In genomic region chr3:156837130-156837529, GRCh38 we compare ENCODE assay signal across 27 cellular contexts. TPM values are rescaled to one million over a fixed set of nuclear protein-coding genes. Genes with fewer than 3 reads are reported as not detected.
DNase-seq lines count a peak whose midpoint lies in the region; ATAC-seq, FAIRE-seq and TF ChIP-seq lines count a peak whose summit lies in the region.
"Had no signal": no experiment of that assay in that cellular context is flagged by ENCODE, and none has a peak within 500 bp of the region (broad histone marks: within the 10 kb centered on the region; RNA-seq: fewer than 3 reads in every experiment).

No MANE protein-coding gene starts in this region.

- TF ChIP-seq POLR2A in HCT116 (IDR thresholded peaks at IDR 0.05; ENCODE audit: borderline replicate concordance, extremely low read depth, insufficient read depth, insufficient read length), result no peak

- RAD21 ChIA-PET in HCT116 (lab: Charles Lee; ENCODE audit: low non-redundant PET in 1 of 2, low total read pairs in 2 of 2, uncharacterized antibody in 2 of 2, unreplicated experiment in 2 of 2), result no interaction called here

- H3K9me2 ChIP-seq in HCT116 (ENCODE audit: insufficient read depth), result no peaks in the 10 kb centered on the region

- peaks cover 1% of the 10 kb centered on the region for H3K27me3 Mint-ChIP-seq in astrocyte (ENCODE audit: low read depth, unreplicated experiment)
- H3K27me3 Mint-ChIP-seq in progenitor cell of endocrine pancreas, result no peaks in the 10 kb centered on the region

- BruUV-seq in A673 (replicated peaks; lab: Mats Ljungman, UMichigan) (no TSS peak), HCT116 (replicated peaks; lab: Mats Ljungman, UMichigan) (no TSS peak)

- no peaks in the 10 kb centered on the region for H3K27me3 ChIP-seq in A673 (replicated peaks; ENCODE audit: insufficient read depth, low read depth, low read length, poor library complexity)
- H3K27me3 ChIP-seq in HCT116 (ENCODE audit: insufficient read depth, low read length), result no peaks in the 10 kb centered on the region
- no peaks in the 10 kb centered on the region for H3K27me3 ChIP-seq in astrocyte (ENCODE audit: insufficient read depth, low read length)
- no peaks in the 10 kb centered on the region for H3K27me3 ChIP-seq in keratinocyte (ENCODE audit: control insufficient read depth, extremely low read depth, insufficient read depth, low read length)
- H3K27me3 ChIP-seq: upper lobe of right lung had no signal

- H2AFZ ChIP-seq in HCT116 (ENCODE audit: low read depth, low read length, poor library complexity, severe bottlenecking) (no peak overlapping the region), astrocyte (ENCODE audit: low read depth, low read length) (no peak overlapping the region), keratinocyte (ENCODE audit: control insufficient read depth, low read length) (no peak overlapping the region)

- no peak overlapping the region for H3K9ac ChIP-seq in HCT116 (ENCODE audit: low read length)
- H3K9ac ChIP-seq in astrocyte (ENCODE audit: low read length), result no peak overlapping the region
- H3K9ac ChIP-seq in keratinocyte (ENCODE audit: control insufficient read depth, extremely low read depth, insufficient read depth, low read length), result no peak overlapping the region

- CTCF ChIA-PET in A673 (lab: Charles Lee), result no interaction called here
- CTCF ChIA-PET in HCT116 (lab: Charles Lee), result no interaction called here

- H3K9me3 ChIP-seq in A673 (ENCODE audit: low read depth, low read length, poor library complexity, severe bottlenecking), result no peaks in the 10 kb centered on the region
- no peaks in the 10 kb centered on the region for H3K9me3 ChIP-seq in HCT116 (ENCODE audit: control insufficient read depth in 1 of 2, insufficient read depth in 1 of 2, low read depth in 1 of 2, low read length in 2 of 2)
- no peaks in the 10 kb centered on the region for H3K9me3 ChIP-seq in astrocyte (ENCODE audit: insufficient read depth, low read depth, low read length)
- no peaks in the 10 kb centered on the region for H3K9me3 ChIP-seq in keratinocyte (ENCODE audit: control insufficient read depth, low read depth, low read length)
- H3K9me3 ChIP-seq: A549, lower lobe of right lung, upper lobe of right lung had no signal

- no peaks in the 10 kb centered on the region for H3K9me1 ChIP-seq in keratinocyte (ENCODE audit: control insufficient read depth, extremely low read depth, insufficient read depth, low read length)

- H3K36me3 ChIP-seq in A673 (ENCODE audit: insufficient read depth, low read length, poor library complexity, severe bottlenecking), result no peaks in the 10 kb centered on the region
- H3K36me3 ChIP-seq in HCT116 (ENCODE audit: control insufficient read depth in 1 of 2, insufficient read depth in 2 of 2, low read length in 2 of 2), result no peaks in the 10 kb centered on the region
- no peaks in the 10 kb centered on the region for H3K36me3 ChIP-seq in astrocyte (ENCODE audit: insufficient read depth, low read length)
- no peaks in the 10 kb centered on the region for H3K36me3 ChIP-seq in keratinocyte (ENCODE audit: control insufficient read depth in 2 of 2, extremely low read depth in 1 of 2, insufficient read depth in 2 of 2, low read length in 2 of 2)
- H3K36me3 ChIP-seq: lower lobe of right lung, upper lobe of right lung had no signal

- peak overlapping the region; percentile 60 for H3K27ac ChIP-seq in A673 (ENCODE audit: low read depth, low read length, poor library complexity, severe bottlenecking)
- no peak overlapping the region for H3K27ac ChIP-seq in HCT116 (ENCODE audit: low read depth, low read length)
- H3K27ac ChIP-seq in astrocyte (ENCODE audit: low read depth, low read length), result no peak overlapping the region
- no peak overlapping the region for H3K27ac ChIP-seq in keratinocyte (ENCODE audit: control insufficient read depth, insufficient read depth, low read length)
- H3K27ac ChIP-seq: A549, HL-60, lower lobe of right lung, upper lobe of right lung had no signal

- DNase-seq in A673 (ENCODE audit: low spot score) (no peak), HCT116 (ENCODE audit: low read depth, low spot score) (no peak), astrocyte (ENCODE audit: low read depth) (peak; percentile 33), keratinocyte (ENCODE audit: low read depth, low spot score) (no peak), RCC 7860 (ENCODE audit: low spot score) (no peak), mucosa of gallbladder (ENCODE audit: low spot score) (no peak), progenitor cell of endocrine pancreas (ENCODE audit: low spot score, unreplicated experiment) (no peak)
- DNase-seq: activated CD8-positive, alpha-beta memory T cell treated with anti-CD3 and anti-CD28 coated beads for 24 hours; activated naive CD4-positive, alpha-beta T cell treated with anti-CD3 and anti-CD28 coated beads, Interleukin-2, amount 50 U/mL, for 16 hours; activated T-cell treated with anti-CD3 and anti-CD28 coated beads, Interleukin-2, amount 50 U/mL, for 48 hours; aorta; endodermal cell; GF-D8; immature natural killer cell; lower lobe of right lung; NCI-H1694 treated with DMSO at 0.1 percent for 48 hours; NCI-H774; occipital lobe; retina; stimulated activated CD4-positive, alpha-beta T cell treated with anti-CD3 and anti-CD28 coated beads, Interleukin-12 subunit alpha, Interleukin-12 subunit beta, amount 100 ng/mL, for 4 hours; stimulated activated CD8-positive, alpha-beta memory T cell treated with anti-CD3 and anti-CD28 coated beads, Interleukin-4, amount 100 ng/mL, for 48 hours; T-helper 9 cell; upper lobe of right lung had no signal

- H3K79me2 ChIP-seq in HCT116 (ENCODE audit: insufficient read depth, low read length), result no peaks in the 10 kb centered on the region
- no peaks in the 10 kb centered on the region for H3K79me2 ChIP-seq in astrocyte (ENCODE audit: insufficient read depth, low read length)
- no peaks in the 10 kb centered on the region for H3K79me2 ChIP-seq in keratinocyte (ENCODE audit: control insufficient read depth, insufficient read depth, low read length)

- no peaks in the 10 kb centered on the region for H3K36me3 Mint-ChIP-seq in astrocyte (ENCODE audit: low read depth, unreplicated experiment)
- no peaks in the 10 kb centered on the region for H3K36me3 Mint-ChIP-seq in progenitor cell of endocrine pancreas (ENCODE audit: insufficient read depth)
- H3K36me3 Mint-ChIP-seq: immature natural killer cell had no signal

- H3K4me1 Mint-ChIP-seq in astrocyte (ENCODE audit: low read depth, unreplicated experiment) (peaks cover 4% of the 10 kb centered on the region), progenitor cell of endocrine pancreas (ENCODE audit: low read depth) (peaks cover 14% of the 10 kb centered on the region)
- H3K4me1 Mint-ChIP-seq: immature natural killer cell had no signal

- POLR2A ChIA-PET in A673 (lab: Charles Lee; ENCODE audit: low non-redundant PET) (no interaction called here), HCT116 (lab: Charles Lee) (no interaction called here)

- H3K4me2 ChIP-seq in HCT116 (ENCODE audit: low read length), result 0 out of 2 replicates have a peak overlapping the region, but pooled peaks have one; percentile 18
- no peak overlapping the region for H3K4me2 ChIP-seq in astrocyte (ENCODE audit: low read length)
- no peak overlapping the region for H3K4me2 ChIP-seq in keratinocyte (ENCODE audit: control insufficient read depth, extremely low read depth, insufficient read depth, low read depth, low read length)
- H3K4me2 ChIP-seq: A549 had no signal

- no peak for TF ChIP-seq CTCF in A673 (conservative IDR thresholded peaks at IDR 0.05; ENCODE audit: low read depth, low read length)
- TF ChIP-seq CTCF in HCT116 (IDR thresholded peaks at IDR 0.05 in 2 of 3, conservative IDR thresholded peaks at IDR 0.05 in 1 of 3; ENCODE audit: borderline replicate concordance in 1 of 3, insufficient read depth in 1 of 3, low read depth in 2 of 3, low read length in 2 of 3), result no peak
- no peak for TF ChIP-seq CTCF in astrocyte (IDR thresholded peaks at IDR 0.05; ENCODE audit: insufficient read depth, low read depth, low read length)
- no peak for TF ChIP-seq CTCF in keratinocyte (optimal IDR thresholded peaks at IDR 0.05 in 1 of 3, IDR thresholded peaks at IDR 0.05 in 1 of 3, conservative IDR thresholded peaks at IDR 0.05 in 1 of 3; ENCODE audit: extremely low read depth in 1 of 3, insufficient read depth in 2 of 3, low read length in 3 of 3)
- no peak for TF ChIP-seq CTCF in progenitor cell of endocrine pancreas (IDR thresholded peaks at IDR 0.05; ENCODE audit: unreplicated experiment)

- no peak for TF ChIP-seq RAD21 in HCT116 (IDR thresholded peaks at IDR 0.05; ENCODE audit: low read depth)

- H4K20me1 ChIP-seq in HCT116 (ENCODE audit: insufficient read depth) (no peaks in the 10 kb centered on the region), astrocyte (ENCODE audit: insufficient read depth, low read length) (no peaks in the 10 kb centered on the region), keratinocyte (ENCODE audit: control insufficient read depth, extremely low read depth, insufficient read depth, low read length) (no peaks in the 10 kb centered on the region)

- H3K27ac Mint-ChIP-seq in astrocyte (ENCODE audit: unreplicated experiment) (peak overlapping the region; percentile 84), progenitor cell of endocrine pancreas (no peak overlapping the region)
- H3K27ac Mint-ChIP-seq: endodermal cell, immature natural killer cell had no signal

- dilution Hi-C loops in keratinocyte (cut with MboI; ENCODE audit: extremely low pct_ligation_motif_present, low sequenced_read_pairs), result no loop called here

- no peak overlapping the region for H3K4me3 ChIP-seq in A673 (ENCODE audit: low read depth, low read length, poor library complexity, severe bottlenecking)
- no peak overlapping the region for H3K4me3 ChIP-seq in HCT116 (replicated peaks in 1 of 2; ENCODE audit: low read depth in 1 of 2, low read length in 2 of 2)
- H3K4me3 ChIP-seq in astrocyte (ENCODE audit: insufficient read depth, low read depth, low read length), result no peak overlapping the region
- no peak overlapping the region for H3K4me3 ChIP-seq in keratinocyte (ENCODE audit: control insufficient read depth in 2 of 3, extremely low read depth in 1 of 3, insufficient read depth in 2 of 3, low read depth in 1 of 3, low read length in 3 of 3)
- H3K4me3 ChIP-seq: A549, lower lobe of right lung, upper lobe of right lung had no signal

- H3K4me3 Mint-ChIP-seq in astrocyte (ENCODE audit: unreplicated experiment) (no peak overlapping the region), progenitor cell of endocrine pancreas (ENCODE audit: low read depth) (no peak overlapping the region)
- H3K4me3 Mint-ChIP-seq: endodermal cell, immature natural killer cell had no signal

- no peaks in the 10 kb centered on the region for H3K9me3 Mint-ChIP-seq in astrocyte (ENCODE audit: unreplicated experiment)
- no peaks in the 10 kb centered on the region for H3K9me3 Mint-ChIP-seq in progenitor cell of endocrine pancreas (ENCODE audit: low read depth)
- H3K9me3 Mint-ChIP-seq: endodermal cell, immature natural killer cell had no signal

- intact Hi-C loops in A673 (cut with micrococcal nuclease; ENCODE audit: unreplicated experiment) (no loop called here), HCT116 (cut with micrococcal nuclease) (no loop called here)

- FAIRE-seq in astrocyte (lab: Jason Lieb, UNC) (peak; percentile 89), keratinocyte (lab: Jason Lieb, UNC) (peak; percentile 76), RCC 7860 (lab: Jason Lieb, UNC) (no peak)
- FAIRE-seq: A549 had no signal

- peaks cover 42% of the 10 kb centered on the region for H3K4me1 ChIP-seq in A673 (ENCODE audit: insufficient read depth, low read length, poor library complexity, severe bottlenecking)
- peaks cover 0 to 11% of the 10 kb centered on the region in 2 experiments; a peak in 2 of 4 replicates for H3K4me1 ChIP-seq in HCT116 (ENCODE audit: control insufficient read depth in 1 of 2, insufficient read depth in 2 of 2, low read length in 2 of 2)
- H3K4me1 ChIP-seq in astrocyte (ENCODE audit: insufficient read depth, low read length), result no peaks in the 10 kb centered on the region
- H3K4me1 ChIP-seq in keratinocyte (ENCODE audit: control insufficient read depth, extremely low read depth, insufficient read depth, low read length), result peaks cover 4% of the 10 kb centered on the region
- H3K4me1 ChIP-seq: lower lobe of right lung, upper lobe of right lung had no signal

- ATAC-seq in HCT116, result peak; percentile 40; the same call in 1 of the 2 replicates
- ATAC-seq in HG03135 (IDR thresholded peaks at IDR 0.05; ENCODE audit: unreplicated experiment), result no peak
- ATAC-seq: activated CD4-positive, CD25-positive, alpha-beta regulatory T cell treated with anti-CD3 and anti-CD28 coated beads, Interleukin-2, amount 50 U/mL, for 24 hours; lower lobe of right lung; upper lobe of right lung had no signal

RNA-seq across cellular contexts. Expression of gene LEKR1, which starts 11.0 kb away (rescaled TPM):
- total RNA-seq in A673 (2021) (0.76 and 0.90 TPM in 2 replicates), HCT116 (2021; ENCODE audit: unreplicated experiment) (2.1 TPM), astrocyte (0.27 and 0.43 TPM in 2 replicates), mucosa of gallbladder (2.2 TPM), progenitor cell of endocrine pancreas (2.4 and 4.1 TPM in 2 replicates)
- polyA plus RNA-seq in HCT116 (2012), result 0.45 and 0.70 TPM in 2 replicates
- polyA plus RNA-seq in keratinocyte, result 0.14 to 0.63 TPM in 2 of 3 replicates, not detected in the other
- 0.54 TPM for polyA plus RNA-seq in keratinocyte (2011; ENCODE audit: low read depth)
- 0.23 and 0.30 TPM in 2 replicates for polyA plus RNA-seq in keratinocyte (2011; cell fraction: cytosol; rRNA removed)
- polyA plus RNA-seq in keratinocyte (2011; cell fraction: nucleus; rRNA removed), result 0.12 and 0.36 TPM in 2 replicates
- polyA plus RNA-seq in keratinocyte (2012; ENCODE audit: low replicate concordance), result 0.16 and 0.70 TPM in 2 replicates
- 0.40 to 0.99 TPM in 2 of 3 replicates, not detected in the other for polyA minus RNA-seq in keratinocyte
- not detected for polyA minus RNA-seq in keratinocyte (2011; cell fraction: cytosol; rRNA and poly(A)+ RNA removed)
- polyA minus RNA-seq in keratinocyte (2011; cell fraction: nucleus; rRNA and poly(A)+ RNA removed), result 2.4 and 4.9 TPM in 2 replicates
- polyA plus RNA-seq: aorta had no signal
